Comparison of ENCODE assay signal across 33 cellular contexts in the genomic region with DNA sequence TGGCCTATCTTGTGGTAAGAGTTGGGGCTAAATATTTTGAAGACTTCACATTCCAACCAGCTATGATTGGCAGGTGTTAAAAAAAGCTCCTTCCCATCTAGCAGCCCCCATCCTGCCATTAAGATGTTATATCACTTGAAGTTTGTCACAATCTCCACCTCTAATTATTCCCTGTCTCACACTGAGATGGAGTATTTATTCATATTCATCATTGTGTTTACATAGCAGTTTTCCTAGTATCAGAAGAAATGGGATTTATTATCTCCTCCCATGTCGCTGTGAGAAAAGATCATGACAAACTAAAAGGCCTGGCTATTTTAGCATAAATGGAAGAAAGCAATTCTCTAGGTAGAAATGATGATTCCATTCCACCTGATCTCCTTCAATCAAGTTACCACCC.
"Had no signal": no experiment of that assay in that cellular context is flagged by ENCODE, and none has a peak within 500 bp of the region (broad histone marks: within the 10 kb centered on the region; RNA-seq: fewer than 3 reads in every experiment).

No MANE protein-coding gene starts in this region.

- DNase-seq: Karpas-422, Kasumi-1, MG63, MM.1S, MV-4-11, NCI-H1048, NCI-H1092, NCI-H1092 treated with DMSO at 0.1 percent for 48 hours, NCI-H1105, NCI-H1105 treated with DMSO at 0.1 percent for 48 hours, NCI-H1417 treated with DMSO at 0.1 percent for 48 hours, NCI-H1436, NCI-H1436 treated with DMSO at 0.1 percent for 48 hours, NCI-H146, NCI-H1694, NCI-H1694 treated with DMSO at 0.1 percent for 48 hours, NCI-H187, NCI-H187 treated with DMSO at 0.1 percent for 48 hours, NCI-H1930, NCI-H2029, NCI-H2029 treated with DMSO at 0.1 percent for 48 hours, NCI-H2081, NCI-H2081 treated with DMSO at 0.1 percent for 48 hours, NCI-H2107, NCI-H2171, NCI-H2171 treated with DMSO at 0.1 percent for 48 hours, NCI-H2227 treated with DMSO at 0.1 percent for 48 hours, NCI-H226, NCI-H345, NCI-H446, NCI-H446 treated with DMSO at 0.1 percent for 48 hours, NCI-H510A had no signal

- H3K27ac ChIP-seq: KMS-11 had no signal

- H3K9ac ChIP-seq: KMS-11 had no signal

- H3K36me3 ChIP-seq: MG63 had no signal

- H3K4me2 ChIP-seq: KMS-11 had no signal

- H3K4me3 ChIP-seq: MG63 had no signal

- H3K27me3 ChIP-seq: MG63 had no signal

- H3K9me3 ChIP-seq: MG63 had no signal
